25 cellular contexts compared by ENCODE assay signal in genomic region chr15:54567408-54568040, GRCh38.
DNase-seq lines count a peak whose midpoint lies in the region; ATAC-seq and TF ChIP-seq lines count a peak whose summit lies in the region.
"Had no signal": no experiment of that assay in that cellular context is flagged by ENCODE, and none has a peak within 500 bp of the region (broad histone marks: within the 10 kb centered on the region; RNA-seq: fewer than 3 reads in every experiment).

No MANE protein-coding gene starts in this region.

- no peaks in the 10 kb centered on the region for H3K36me3 ChIP-seq in heart right ventricle
- H3K36me3 ChIP-seq: BLaER1 treated with 17β-estradiol and CSF1 and Interleukin-3, amounts not matched to agents 10 nM and 100 nM had no signal

- ATAC-seq in T-helper 17 cell (no peak), HG02885 (IDR thresholded peaks at IDR 0.05; ENCODE audit: poor library complexity, unreplicated experiment) (no peak), heart right ventricle (no peak)
- ATAC-seq: A549; CD8-positive, alpha-beta T cell had no signal

- intact Hi-C loops in heart right ventricle (cut with DNase I) = loop anchor here in 1 of 10 donors (10.0 kb wide), 1 partner anchor 57 kb away; no protein-coding TSS in a partner anchor

- H3K4me3 ChIP-seq in heart right ventricle = no peak overlapping the region
- H3K4me3 ChIP-seq: A549; BLaER1 treated with 17β-estradiol and CSF1 and Interleukin-3, amounts not matched to agents 10 nM and 100 nM had no signal

- no peak overlapping the region for H3K27ac ChIP-seq in heart right ventricle
- H3K27ac ChIP-seq: 22Rv1; A549; BLaER1 treated with 17β-estradiol and CSF1 and Interleukin-3, amounts not matched to agents 10 nM and 100 nM; C4-2B had no signal

- H3K27me3 Mint-ChIP-seq in T-helper 17 cell (no peaks in the 10 kb centered on the region), nephron (ENCODE audit: low read depth) (no peaks in the 10 kb centered on the region)
- H3K27me3 Mint-ChIP-seq: B cell; CD4-positive, alpha-beta T cell had no signal

- H3K4me3 Mint-ChIP-seq in T-helper 17 cell (peak overlapping the region; percentile 31), nephron (no peak overlapping the region)
- H3K4me3 Mint-ChIP-seq: B cell; CD4-positive, alpha-beta T cell; CD8-positive, alpha-beta T cell had no signal

- no peaks in the 10 kb centered on the region for H3K9me3 Mint-ChIP-seq in nephron
- H3K9me3 Mint-ChIP-seq: CD4-positive, alpha-beta T cell; CD8-positive, alpha-beta T cell had no signal

- no peaks in the 10 kb centered on the region for H3K36me3 Mint-ChIP-seq in T-helper 17 cell (ENCODE audit: low read depth)
- no peaks in the 10 kb centered on the region for H3K36me3 Mint-ChIP-seq in nephron (ENCODE audit: low read depth)
- H3K36me3 Mint-ChIP-seq: CD8-positive, alpha-beta T cell had no signal

- WGBS in heart right ventricle, 2 donors = 31 to 45% methylated on average over 2 of the region's 2 CpGs

- TF ChIP-seq CTCF in nephron (IDR thresholded peaks at IDR 0.05; ENCODE audit: unreplicated experiment in 3 of 3) (no peak), heart right ventricle (IDR thresholded peaks at IDR 0.05) (no peak)

- H3K27me3 ChIP-seq in heart right ventricle = no peaks in the 10 kb centered on the region
- H3K27me3 ChIP-seq: BLaER1 treated with 17β-estradiol and CSF1 and Interleukin-3, amounts not matched to agents 10 nM and 100 nM had no signal

- DNase-seq in G401 (ENCODE audit: low spot score) (peak; percentile 69), T-helper 17 cell (no peak), cerebellum (ENCODE audit: low spot score) (peak; percentile 29), ecto neural progenitor cell (ENCODE audit: low spot score) (no peak), heart right ventricle (no peak), DMS 273 (lab: John Stamatoyannopoulos, UW; ENCODE audit: unreplicated experiment) (no peak)
- DNase-seq: AML-193; Caco-2; Calu3; CD4-positive, alpha-beta T cell; CD8-positive, alpha-beta T cell; DMS 273 treated with DMSO at 0.1 percent for 48 hours; DMS153; DMS53; DMS79; DND-41; EL; GF-D8 had no signal

- H3K9me3 ChIP-seq in T-helper 17 cell (ENCODE audit: control insufficient read depth, low read length, poor library complexity, severe bottlenecking) (no peaks in the 10 kb centered on the region), heart right ventricle (no peaks in the 10 kb centered on the region)
- H3K9me3 ChIP-seq: A549; BLaER1 treated with 17β-estradiol and CSF1 and Interleukin-3, amounts not matched to agents 10 nM and 100 nM; Caco-2 had no signal

- no peaks in the 10 kb centered on the region for H3K4me1 Mint-ChIP-seq in T-helper 17 cell
- H3K4me1 Mint-ChIP-seq in nephron = peaks cover 9% of the 10 kb centered on the region
- H3K4me1 Mint-ChIP-seq: B cell had no signal

- no peaks in the 10 kb centered on the region for H3K4me1 ChIP-seq in heart right ventricle
- H3K4me1 ChIP-seq: A549, Caco-2 had no signal

- H3K27ac Mint-ChIP-seq in T-helper 17 cell (no peak overlapping the region), nephron (peak overlapping the region in 2 of 3 experiments; percentile 8 to 26)
- H3K27ac Mint-ChIP-seq: B cell; CD4-positive, alpha-beta T cell; CD8-positive, alpha-beta T cell had no signal

- in situ Hi-C loops in G401 (cut with HindIII; ENCODE audit: low sequenced_read_pairs) = no loop called here

Comparison
In these comparisons a context has a peak if more than half of its experiments do, and no peak if none do; other contexts are left out.
1. DNase-seq: peak in G401 (single experiment) and cerebellum (single experiment); none in T-helper 17 cell (0 of 3), ecto neural progenitor cell (single experiment), heart right ventricle (0 of 2) and DMS 273 (single experiment).